Comparison of ENCODE assay signal across 21 cellular contexts in the genomic region with DNA sequence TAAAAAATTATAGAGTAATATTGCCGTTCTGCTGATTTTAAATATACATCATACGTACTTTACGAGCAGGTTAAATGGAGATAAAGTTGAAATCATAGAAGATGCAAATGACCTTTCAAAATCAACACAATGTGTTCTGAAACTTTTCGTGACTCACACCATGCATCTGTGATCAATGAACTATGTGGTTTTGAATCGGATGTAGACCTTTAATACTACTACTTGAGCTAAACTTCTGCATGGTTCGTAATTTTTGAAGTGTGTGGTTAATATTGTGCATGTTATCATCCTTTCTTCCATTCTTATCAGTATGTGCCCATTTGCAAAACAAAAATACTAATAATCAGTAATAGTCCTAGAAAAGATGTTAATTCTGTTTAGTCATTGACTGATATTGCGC. TPM values are rescaled to one million over a fixed set of nuclear protein-coding genes. Genes with fewer than 3 reads are reported as not detected.
DNase-seq lines count a peak whose midpoint lies in the region; ATAC-seq, FAIRE-seq and TF ChIP-seq lines count a peak whose summit lies in the region.
"Had no signal": no experiment of that assay in that cellular context is flagged by ENCODE, and none has a peak within 500 bp of the region (broad histone marks: within the 10 kb centered on the region; RNA-seq: fewer than 3 reads in every experiment).

No MANE protein-coding gene starts in this region.

- H3K36me3 Mint-ChIP-seq in activated naive CD4-positive, alpha-beta T cell treated with anti-CD3 and anti-CD28 coated beads, Interleukin-2, amount 50 U/mL, for 72 hours: no peaks in the 10 kb centered on the region
- H3K36me3 Mint-ChIP-seq in activated naive CD4-positive, alpha-beta T cell treated with anti-CD3 and anti-CD28 coated beads for 36 hours (ENCODE audit: low read depth): no peaks in the 10 kb centered on the region
- no peaks in the 10 kb centered on the region for H3K36me3 Mint-ChIP-seq in WTC11
- H3K36me3 Mint-ChIP-seq in activated CD4-positive, alpha-beta memory T cell treated with anti-CD3 and anti-CD28 coated beads, Interleukin-2, amount 10 ng/mL, durations not matched to agents 7 days and 5 days (ENCODE audit: low read depth): no peaks in the 10 kb centered on the region
- H3K36me3 Mint-ChIP-seq: T-cell had no signal

- TF ChIP-seq CTCF in WTC11 (IDR thresholded peaks at IDR 0.05): no peak

- peaks cover 12% of the 10 kb centered on the region for H3K4me1 Mint-ChIP-seq in activated naive CD4-positive, alpha-beta T cell treated with anti-CD3 and anti-CD28 coated beads for 36 hours (ENCODE audit: low read depth)
- no peaks in the 10 kb centered on the region for H3K4me1 Mint-ChIP-seq in WTC11
- peaks cover 12% of the 10 kb centered on the region for H3K4me1 Mint-ChIP-seq in activated CD4-positive, alpha-beta memory T cell treated with anti-CD3 and anti-CD28 coated beads, Interleukin-2, amount 10 ng/mL, durations not matched to agents 7 days and 5 days

- no peak overlapping the region for H3K4me3 Mint-ChIP-seq in activated naive CD4-positive, alpha-beta T cell treated with anti-CD3 and anti-CD28 coated beads for 36 hours
- no peak overlapping the region for H3K4me3 Mint-ChIP-seq in WTC11
- no peak overlapping the region for H3K4me3 Mint-ChIP-seq in activated CD4-positive, alpha-beta memory T cell treated with anti-CD3 and anti-CD28 coated beads, Interleukin-2, amount 10 ng/mL, durations not matched to agents 7 days and 5 days

- H3K27me3 Mint-ChIP-seq in activated naive CD4-positive, alpha-beta T cell treated with anti-CD3 and anti-CD28 coated beads for 36 hours (ENCODE audit: low read depth): no peaks in the 10 kb centered on the region
- no peaks in the 10 kb centered on the region for H3K27me3 Mint-ChIP-seq in WTC11 (ENCODE audit: low read depth)
- H3K27me3 Mint-ChIP-seq in activated CD4-positive, alpha-beta memory T cell treated with anti-CD3 and anti-CD28 coated beads, Interleukin-2, amount 10 ng/mL, durations not matched to agents 7 days and 5 days: peaks cover 12% of the 10 kb centered on the region
- H3K27me3 Mint-ChIP-seq: T-cell had no signal

- no peaks in the 10 kb centered on the region for H3K9me3 Mint-ChIP-seq in activated naive CD4-positive, alpha-beta T cell treated with anti-CD3 and anti-CD28 coated beads, Interleukin-2, amount 50 U/mL, for 72 hours
- no peaks in the 10 kb centered on the region for H3K9me3 Mint-ChIP-seq in activated naive CD4-positive, alpha-beta T cell treated with anti-CD3 and anti-CD28 coated beads for 36 hours
- peaks cover 6% of the 10 kb centered on the region for H3K9me3 Mint-ChIP-seq in WTC11
- no peaks in the 10 kb centered on the region for H3K9me3 Mint-ChIP-seq in activated CD4-positive, alpha-beta memory T cell treated with anti-CD3 and anti-CD28 coated beads, Interleukin-2, amount 10 ng/mL, durations not matched to agents 7 days and 5 days
- H3K9me3 Mint-ChIP-seq: T-cell had no signal

- CTCF ChIA-PET in activated naive CD4-positive, alpha-beta T cell treated with anti-CD3 and anti-CD28 coated beads for 36 hours (lab: Charles Lee): no interaction called here
- CTCF ChIA-PET in WTC11 (lab: Charles Lee): no interaction called here
- CTCF ChIA-PET in activated CD4-positive, alpha-beta memory T cell treated with anti-CD3 and anti-CD28 coated beads, Interleukin-2, amount 10 ng/mL, durations not matched to agents 7 days and 5 days (lab: Charles Lee): no interaction called here

- POLR2A ChIA-PET in WTC11 (lab: Charles Lee): no interaction called here
- POLR2A ChIA-PET in activated CD4-positive, alpha-beta memory T cell treated with anti-CD3 and anti-CD28 coated beads, Interleukin-2, amount 10 ng/mL, durations not matched to agents 7 days and 5 days (lab: Charles Lee): no interaction called here

- FAIRE-seq in urothelium cell line (lab: Jason Lieb, UNC): peak; percentile 35
- FAIRE-seq: HepG2, keratinocyte had no signal

- no peak for DNase-seq in activated naive CD4-positive, alpha-beta T cell treated with anti-CD3 and anti-CD28 coated beads, Interleukin-2, amount 50 U/mL, for 72 hours (ENCODE audit: low spot score in 2 of 2)
- no peak for DNase-seq in activated naive CD4-positive, alpha-beta T cell treated with anti-CD3 and anti-CD28 coated beads for 36 hours
- DNase-seq in urothelium cell line (ENCODE audit: low spot score): no peak
- no peak for DNase-seq in central memory CD4-positive, alpha-beta T cell
- no peak for DNase-seq in WTC11 (ENCODE audit: low spot score)
- DNase-seq in activated CD4-positive, alpha-beta memory T cell treated with anti-CD3 and anti-CD28 coated beads, Interleukin-2, amount 10 ng/mL, durations not matched to agents 7 days and 5 days: no peak
- DNase-seq: brain microvascular endothelial cell, DND-41, hippocampal formation, mammary epithelial cell, NCI-H69, occipital lobe, OCI-M1, retina, SHP77, T-cell had no signal

- ATAC-seq in activated naive CD4-positive, alpha-beta T cell treated with anti-CD3 and anti-CD28 coated beads, Interleukin-2, amount 50 U/mL, for 72 hours: peak; percentile 36 to 90
- ATAC-seq in GM19324 (IDR thresholded peaks at IDR 0.05; ENCODE audit: low FRiP score, unreplicated experiment) (peak; percentile 47), HG03460 (IDR thresholded peaks at IDR 0.05; ENCODE audit: unreplicated experiment) (peak; percentile 54), WTC11 (no peak)
- ATAC-seq: HepG2 had no signal

- intact Hi-C loops in activated naive CD4-positive, alpha-beta T cell treated with anti-CD3 and anti-CD28 coated beads for 36 hours (cut with micrococcal nuclease): no loop called here

- H3K27ac Mint-ChIP-seq in activated naive CD4-positive, alpha-beta T cell treated with anti-CD3 and anti-CD28 coated beads, Interleukin-2, amount 50 U/mL, for 72 hours: no peak overlapping the region
- no peak overlapping the region for H3K27ac Mint-ChIP-seq in activated naive CD4-positive, alpha-beta T cell treated with anti-CD3 and anti-CD28 coated beads for 36 hours
- no peak overlapping the region for H3K27ac Mint-ChIP-seq in WTC11
- H3K27ac Mint-ChIP-seq in activated CD4-positive, alpha-beta memory T cell treated with anti-CD3 and anti-CD28 coated beads, Interleukin-2, amount 10 ng/mL, durations not matched to agents 7 days and 5 days: no peak overlapping the region

TF ChIP-seq in WTC11, 78 proteins besides CTCF, POLR2A, EP300 and RAD21 (continues in another document):
- TF ChIP-seq NR2C2 (CRISPR knock-in tag; IDR thresholded peaks at IDR 0.05): no peak
- no peak for TF ChIP-seq ZNF219 (CRISPR knock-in tag; IDR thresholded peaks at IDR 0.05; ENCODE audit: borderline replicate concordance)
- TF ChIP-seq, protein P1, sequence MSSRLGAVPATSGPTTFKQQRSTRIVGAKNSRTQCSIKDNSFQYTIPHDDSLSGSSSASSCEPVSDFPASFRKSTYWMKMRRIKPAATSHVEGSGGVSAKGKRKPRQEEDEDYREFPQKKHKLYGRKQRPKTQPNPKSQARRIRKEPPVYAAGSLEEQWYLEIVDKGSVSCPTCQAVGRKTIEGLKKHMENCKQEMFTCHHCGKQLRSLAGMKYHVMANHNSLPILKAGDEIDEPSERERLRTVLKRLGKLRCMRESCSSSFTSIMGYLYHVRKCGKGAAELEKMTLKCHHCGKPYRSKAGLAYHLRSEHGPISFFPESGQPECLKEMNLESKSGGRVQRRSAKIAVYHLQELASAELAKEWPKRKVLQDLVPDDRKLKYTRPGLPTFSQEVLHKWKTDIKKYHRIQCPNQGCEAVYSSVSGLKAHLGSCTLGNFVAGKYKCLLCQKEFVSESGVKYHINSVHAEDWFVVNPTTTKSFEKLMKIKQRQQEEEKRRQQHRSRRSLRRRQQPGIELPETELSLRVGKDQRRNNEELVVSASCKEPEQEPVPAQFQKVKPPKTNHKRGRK (CRISPR knock-in tag; IDR thresholded peaks at IDR 0.05; ENCODE audit: borderline replicate concordance): no peak
- TF ChIP-seq NR3C1 (CRISPR knock-in tag; conservative IDR thresholded peaks at IDR 0.05; ENCODE audit: low read depth): no peak
- no peak for TF ChIP-seq ELF4 (CRISPR knock-in tag; IDR thresholded peaks at IDR 0.05; ENCODE audit: low read depth)
- TF ChIP-seq TP53 (CRISPR knock-in tag; IDR thresholded peaks at IDR 0.05): no peak
- TF ChIP-seq JAZF1 (CRISPR knock-in tag; IDR thresholded peaks at IDR 0.05): no peak
- TF ChIP-seq JUN (CRISPR knock-in tag; IDR thresholded peaks at IDR 0.05): no peak
- TF ChIP-seq, protein P2, sequence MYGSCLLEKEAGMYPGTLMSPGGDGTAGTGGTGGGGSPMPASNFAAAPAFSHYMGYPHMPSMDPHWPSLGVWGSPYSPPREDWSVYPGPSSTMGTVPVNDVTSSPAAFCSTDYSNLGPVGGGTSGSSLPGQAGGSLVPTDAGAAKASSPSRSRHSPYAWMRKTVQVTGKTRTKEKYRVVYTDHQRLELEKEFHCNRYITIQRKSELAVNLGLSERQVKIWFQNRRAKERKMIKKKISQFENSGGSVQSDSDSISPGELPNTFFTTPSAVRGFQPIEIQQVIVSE (CRISPR knock-in tag; IDR thresholded peaks at IDR 0.05; ENCODE audit: borderline replicate concordance): no peak
- TF ChIP-seq GRHL2 (CRISPR knock-in tag; IDR thresholded peaks at IDR 0.05; ENCODE audit: insufficient replicate concordance, severe bottlenecking): no peak
- TF ChIP-seq, protein P3, sequence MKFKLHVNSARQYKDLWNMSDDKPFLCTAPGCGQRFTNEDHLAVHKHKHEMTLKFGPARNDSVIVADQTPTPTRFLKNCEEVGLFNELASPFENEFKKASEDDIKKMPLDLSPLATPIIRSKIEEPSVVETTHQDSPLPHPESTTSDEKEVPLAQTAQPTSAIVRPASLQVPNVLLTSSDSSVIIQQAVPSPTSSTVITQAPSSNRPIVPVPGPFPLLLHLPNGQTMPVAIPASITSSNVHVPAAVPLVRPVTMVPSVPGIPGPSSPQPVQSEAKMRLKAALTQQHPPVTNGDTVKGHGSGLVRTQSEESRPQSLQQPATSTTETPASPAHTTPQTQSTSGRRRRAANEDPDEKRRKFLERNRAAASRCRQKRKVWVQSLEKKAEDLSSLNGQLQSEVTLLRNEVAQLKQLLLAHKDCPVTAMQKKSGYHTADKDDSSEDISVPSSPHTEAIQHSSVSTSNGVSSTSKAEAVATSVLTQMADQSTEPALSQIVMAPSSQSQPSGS (CRISPR knock-in tag; IDR thresholded peaks at IDR 0.05; ENCODE audit: borderline replicate concordance, low read depth): no peak
- TF ChIP-seq ZNF671 (CRISPR knock-in tag; IDR thresholded peaks at IDR 0.05): no peak
- TF ChIP-seq RELA (CRISPR knock-in tag; IDR thresholded peaks at IDR 0.05; ENCODE audit: borderline replicate concordance): no peak

RNA-seq across cellular contexts. Expression of a gene that starts 58.9 kb away (rescaled TPM):
- not detected for total RNA-seq in activated naive CD4-positive, alpha-beta T cell treated with anti-CD3 and anti-CD28 coated beads, Interleukin-2, amount 50 U/mL, for 72 hours
- total RNA-seq in activated naive CD4-positive, alpha-beta T cell treated with anti-CD3 and anti-CD28 coated beads for 36 hours: not detected
- 7.1 to 9.6 TPM (median 7.7 TPM) in 3 replicates for total RNA-seq in WTC11 (2021)
- total RNA-seq in activated CD4-positive, alpha-beta memory T cell treated with anti-CD3 and anti-CD28 coated beads, Interleukin-2, amount 10 ng/mL, durations not matched to agents 7 days and 5 days: not detected
- total RNA-seq: HepG2, myocyte had no signal
